ENCODE assay signal across 1 cellular context in genomic region chr12:121352053-121353018, GRCh38.
TF ChIP-seq lines count a peak whose summit lies in the region.

Gene ANAPC5, minus strand, starts transcription at chr12:121352411. Its CDS starts 71 bp downstream, at chr12:121352340.

TF ChIP-seq in liver, 16 proteins besides CTCF, POLR2A, EP300 and RAD21 (continued from another document):
- TF ChIP-seq ZBTB33 (IDR thresholded peaks at IDR 0.05) (peak; percentile 98), RXRA (IDR thresholded peaks at IDR 0.05) (peak in 1 of 2 donors; percentile 24), FOXA2 (IDR thresholded peaks at IDR 0.05) (peak; percentile 45), FOXA1 (IDR thresholded peaks at IDR 0.05) (peak; percentile 40), HNF4A (conservative IDR thresholded peaks at IDR 0.05) (peak in 1 of 2 donors; percentile 25), SP1 (IDR thresholded peaks at IDR 0.05) (peak; percentile 93), MAX (IDR thresholded peaks at IDR 0.05) (peak; percentile 90), NR2F2 (IDR thresholded peaks at IDR 0.05) (peak; percentile 53), HNF4G (IDR thresholded peaks at IDR 0.05) (no peak)
